20 cellular contexts compared by ENCODE assay signal in the genomic region with DNA sequence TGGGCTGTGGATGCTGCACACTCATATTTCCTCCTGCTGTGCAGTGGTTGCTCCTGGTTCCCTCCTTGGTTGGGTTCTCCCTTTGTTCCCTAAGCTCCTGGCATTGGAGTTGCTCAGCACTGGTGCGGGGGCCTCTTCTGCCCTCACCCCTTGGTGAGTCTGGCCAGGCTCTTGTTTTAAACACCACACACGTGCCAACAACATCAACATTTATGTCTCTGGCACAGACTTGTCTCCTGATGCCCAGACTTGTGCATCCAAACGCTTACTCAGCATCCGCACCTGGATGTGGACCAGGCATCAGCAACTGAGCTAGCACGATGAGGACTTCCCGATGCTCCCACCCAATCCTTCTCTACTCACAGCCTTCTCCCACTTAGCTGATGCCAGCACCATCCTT.
DNase-seq lines count a peak whose midpoint lies in the region; ATAC-seq, FAIRE-seq and TF ChIP-seq lines count a peak whose summit lies in the region.
"Had no signal": no experiment of that assay in that cellular context is flagged by ENCODE, and none has a peak within 500 bp of the region (broad histone marks: within the 10 kb centered on the region; RNA-seq: fewer than 3 reads in every experiment).

No MANE protein-coding gene starts in this region.

- in situ Hi-C loops in HepG2 (cut with HindIII; ENCODE audit: extremely low pct_ligation_motif_present, low pct_unique_long_range_greater_than_20kb): no loop called here

- TF ChIP-seq RAD21 in HepG2 (CRISPR knock-in tag; IDR thresholded peaks at IDR 0.05): no peak

- no peak for TF ChIP-seq POLR2A in HepG2 (IDR thresholded peaks at IDR 0.05; ENCODE audit: insufficient read depth in 1 of 2, low read depth in 2 of 2, low read length in 2 of 2)
- TF ChIP-seq POLR2A in right lobe of liver (IDR thresholded peaks at IDR 0.05): no peak

- CTCF ChIA-PET in HepG2 (lab: Yijun Ruan, JAX; ENCODE audit: low intra/inter-chr PET ratio, low total read pairs): no interaction called here

- dilution Hi-C loops in keratinocyte (cut with MboI; ENCODE audit: extremely low pct_ligation_motif_present, low sequenced_read_pairs): no loop called here

- H3K9me3 ChIP-seq in HepG2 (ENCODE audit: low read length) (peaks cover 48% of the 10 kb centered on the region), right lobe of liver (no peaks in the 10 kb centered on the region), keratinocyte (ENCODE audit: control insufficient read depth, low read depth, low read length) (no peaks in the 10 kb centered on the region), hepatocyte (ENCODE audit: low read depth) (no peaks in the 10 kb centered on the region)

- DNase-seq in HepG2 (ENCODE audit: low spot score) (no peak), right lobe of liver (no peak), keratinocyte (ENCODE audit: low read depth, low spot score) (no peak), hepatocyte (ENCODE audit: low spot score) (no peak)
- no peak for DNase-seq in stimulated activated effector memory CD8-positive, alpha-beta T cell treated with anti-CD3 and anti-CD28 coated beads, Interleukin-12 subunit alpha, Interleukin-12 subunit beta, amount 100 ng/mL, for 72 hours (ENCODE audit: low spot score in 2 of 2)
- DNase-seq: CD8-positive, alpha-beta memory T cell; COR-L47; DMS 273 treated with DMSO at 0.1 percent for 48 hours; DMS53; DND-41; EL; H9; IMR-90 had no signal

- intact Hi-C loops in HepG2 (cut with micrococcal nuclease; ENCODE audit: unreplicated experiment) (no loop called here), right lobe of liver (cut with DNase I) (no loop called here)

- no peak overlapping the region for H2AFZ ChIP-seq in HepG2 (ENCODE audit: low read length)
- H2AFZ ChIP-seq in keratinocyte (ENCODE audit: control insufficient read depth, low read length): no peak overlapping the region
- no peak overlapping the region for H2AFZ ChIP-seq in hepatocyte

- peaks cover under 1% of the 10 kb centered on the region for H3K9me3 Mint-ChIP-seq in stimulated activated effector memory CD8-positive, alpha-beta T cell treated with anti-CD3 and anti-CD28 coated beads, Interleukin-12 subunit alpha, Interleukin-12 subunit beta, amount 100 ng/mL, for 72 hours

- H3K9ac ChIP-seq in HepG2 (ENCODE audit: insufficient read depth, low read depth, low read length) (no peak overlapping the region), keratinocyte (ENCODE audit: control insufficient read depth, extremely low read depth, insufficient read depth, low read length) (no peak overlapping the region)
- H3K9ac ChIP-seq: BLaER1 treated with 17β-estradiol and CSF1 and Interleukin-3, amounts not matched to agents 10 nM and 100 nM had no signal

- no TSS peak for BruUV-seq in HepG2 (replicated peaks; lab: Mats Ljungman, UMichigan)

- no peak overlapping the region for H3K4me2 ChIP-seq in HepG2 (ENCODE audit: low read depth, low read length)
- peak overlapping the region; percentile 14 for H3K4me2 ChIP-seq in keratinocyte (ENCODE audit: control insufficient read depth, extremely low read depth, insufficient read depth, low read depth, low read length)
- H3K4me2 ChIP-seq in hepatocyte: no peak overlapping the region
- H3K4me2 ChIP-seq: BLaER1 treated with 17β-estradiol and CSF1 and Interleukin-3, amounts not matched to agents 10 nM and 100 nM had no signal

- H3K27me3 ChIP-seq in HepG2 (ENCODE audit: control insufficient read depth in 1 of 2, insufficient read depth in 2 of 2, low read length in 2 of 2): no peaks in the 10 kb centered on the region
- H3K27me3 ChIP-seq in right lobe of liver: no peaks in the 10 kb centered on the region
- no peaks in the 10 kb centered on the region for H3K27me3 ChIP-seq in keratinocyte (ENCODE audit: control insufficient read depth, extremely low read depth, insufficient read depth, low read length)
- H3K27me3 ChIP-seq in hepatocyte: no peaks in the 10 kb centered on the region
- H3K27me3 ChIP-seq: BLaER1 treated with 17β-estradiol and CSF1 and Interleukin-3, amounts not matched to agents 10 nM and 100 nM had no signal

- no peaks in the 10 kb centered on the region for H3K36me3 ChIP-seq in HepG2 (replicated peaks in 1 of 2; ENCODE audit: control insufficient read depth in 1 of 2, insufficient read depth in 2 of 2, low read length in 2 of 2)
- H3K36me3 ChIP-seq in right lobe of liver: no peaks in the 10 kb centered on the region
- no peaks in the 10 kb centered on the region for H3K36me3 ChIP-seq in keratinocyte (ENCODE audit: control insufficient read depth in 2 of 2, extremely low read depth in 1 of 2, insufficient read depth in 2 of 2, low read length in 2 of 2)
- H3K36me3 ChIP-seq in hepatocyte (replicated peaks; ENCODE audit: insufficient read depth, low read depth): no peaks in the 10 kb centered on the region
- H3K36me3 ChIP-seq: BLaER1 treated with 17β-estradiol and CSF1 and Interleukin-3, amounts not matched to agents 10 nM and 100 nM had no signal

- H3K27ac Mint-ChIP-seq in stimulated activated effector memory CD8-positive, alpha-beta T cell treated with anti-CD3 and anti-CD28 coated beads, Interleukin-12 subunit alpha, Interleukin-12 subunit beta, amount 100 ng/mL, for 72 hours: peak overlapping the region; percentile 10
- H3K27ac Mint-ChIP-seq: B cell, H9 had no signal

- H3K4me1 ChIP-seq in HepG2 (ENCODE audit: insufficient read depth, low read length) (no peaks in the 10 kb centered on the region), right lobe of liver (no peaks in the 10 kb centered on the region), keratinocyte (ENCODE audit: control insufficient read depth, extremely low read depth, insufficient read depth, low read length) (peaks cover 7% of the 10 kb centered on the region), hepatocyte (ENCODE audit: insufficient read depth) (no peaks in the 10 kb centered on the region)

- POLR2A ChIA-PET in HepG2 (lab: Yijun Ruan, JAX): no interaction called here

- ATAC-seq in HepG2 (no peak), right lobe of liver (no peak), HG03432 (IDR thresholded peaks at IDR 0.05; ENCODE audit: unreplicated experiment) (no peak)
- ATAC-seq in stimulated activated effector memory CD8-positive, alpha-beta T cell treated with anti-CD3 and anti-CD28 coated beads, Interleukin-12 subunit alpha, Interleukin-12 subunit beta, amount 100 ng/mL, for 72 hours: no peak
- ATAC-seq: GM12878, K562 had no signal

- no peaks in the 10 kb centered on the region for H3K9me1 ChIP-seq in keratinocyte (ENCODE audit: control insufficient read depth, extremely low read depth, insufficient read depth, low read length)

- TF ChIP-seq CTCF in HepG2 (CRISPR knock-in tag; IDR thresholded peaks at IDR 0.05) (no peak), right lobe of liver (IDR thresholded peaks at IDR 0.05) (no peak), keratinocyte (optimal IDR thresholded peaks at IDR 0.05 in 1 of 3, IDR thresholded peaks at IDR 0.05 in 1 of 3, conservative IDR thresholded peaks at IDR 0.05 in 1 of 3; ENCODE audit: extremely low read depth in 1 of 3, insufficient read depth in 2 of 3, low read length in 3 of 3) (no peak), hepatocyte (IDR thresholded peaks at IDR 0.05; ENCODE audit: poor library complexity) (no peak)

- no peaks in the 10 kb centered on the region for H3K9me2 ChIP-seq in hepatocyte (replicated peaks; ENCODE audit: insufficient read depth)

- H3K27ac ChIP-seq in HepG2 (ENCODE audit: extremely low read length, insufficient read depth, low read length) (no peak overlapping the region), right lobe of liver (no peak overlapping the region), keratinocyte (ENCODE audit: control insufficient read depth, insufficient read depth, low read length) (no peak overlapping the region), hepatocyte (no peak overlapping the region)
- H3K27ac ChIP-seq: BLaER1 treated with 17β-estradiol and CSF1 and Interleukin-3, amounts not matched to agents 10 nM and 100 nM; HL-60 had no signal

- H3K4me3 ChIP-seq in HepG2 (replicated peaks in 1 of 3; ENCODE audit: insufficient read depth in 1 of 3, low read depth in 2 of 3, low read length in 3 of 3) (no peak overlapping the region), right lobe of liver (no peak overlapping the region), keratinocyte (ENCODE audit: control insufficient read depth in 2 of 3, extremely low read depth in 1 of 3, insufficient read depth in 2 of 3, low read depth in 1 of 3, low read length in 3 of 3) (no peak overlapping the region), hepatocyte (no peak overlapping the region)
- H3K4me3 ChIP-seq: BLaER1 treated with 17β-estradiol and CSF1 and Interleukin-3, amounts not matched to agents 10 nM and 100 nM; GM12878; K562 had no signal

- WGBS in HepG2 (ENCODE audit: low lambda C conversion rate): 28% methylated on average over 6 of the region's 6 CpGs
- WGBS in right lobe of liver (ENCODE audit: insufficient coverage, low coverage, low lambda C conversion rate, missing lambda C conversion rate): 61% methylated on average over 4 of the region's 6 CpGs
- WGBS in hepatocyte (ENCODE audit: low lambda C conversion rate, missing lambda C conversion rate): 90% methylated on average over 6 of the region's 6 CpGs

- peaks cover 10% of the 10 kb centered on the region for H3K4me1 Mint-ChIP-seq in stimulated activated effector memory CD8-positive, alpha-beta T cell treated with anti-CD3 and anti-CD28 coated beads, Interleukin-12 subunit alpha, Interleukin-12 subunit beta, amount 100 ng/mL, for 72 hours
- H3K4me1 Mint-ChIP-seq: B cell had no signal

- H3K4me3 Mint-ChIP-seq in stimulated activated effector memory CD8-positive, alpha-beta T cell treated with anti-CD3 and anti-CD28 coated beads, Interleukin-12 subunit alpha, Interleukin-12 subunit beta, amount 100 ng/mL, for 72 hours: no peak overlapping the region
- H3K4me3 Mint-ChIP-seq: B cell, H9 had no signal

- H3K79me2 ChIP-seq in HepG2 (ENCODE audit: insufficient read depth, low read length) (no peaks in the 10 kb centered on the region), keratinocyte (ENCODE audit: control insufficient read depth, insufficient read depth, low read length) (no peaks in the 10 kb centered on the region), hepatocyte (no peaks in the 10 kb centered on the region)

- no peaks in the 10 kb centered on the region for H3K36me3 Mint-ChIP-seq in stimulated activated effector memory CD8-positive, alpha-beta T cell treated with anti-CD3 and anti-CD28 coated beads, Interleukin-12 subunit alpha, Interleukin-12 subunit beta, amount 100 ng/mL, for 72 hours

- FAIRE-seq in HepG2 (lab: Jason Lieb, UNC) (no peak), keratinocyte (lab: Jason Lieb, UNC) (peak; percentile 57)
- FAIRE-seq: GM12878, H1, K562 had no signal

- TF ChIP-seq EP300 in HepG2 (IDR thresholded peaks at IDR 0.05; ENCODE audit: low read depth in 2 of 2, low read length in 2 of 2): no peak
- no peak for TF ChIP-seq EP300 in HepG2 (CRISPR knock-in tag; IDR thresholded peaks at IDR 0.05; ENCODE audit: borderline replicate concordance)

- no peaks in the 10 kb centered on the region for H4K20me1 ChIP-seq in HepG2 (ENCODE audit: insufficient read depth, low read length)
- no peaks in the 10 kb centered on the region for H4K20me1 ChIP-seq in keratinocyte (ENCODE audit: control insufficient read depth, extremely low read depth, insufficient read depth, low read length)
- no peaks in the 10 kb centered on the region for H4K20me1 ChIP-seq in hepatocyte (ENCODE audit: insufficient read depth, poor library complexity, severe bottlenecking)
- H4K20me1 ChIP-seq: BLaER1 treated with 17β-estradiol and CSF1 and Interleukin-3, amounts not matched to agents 10 nM and 100 nM had no signal
